Comparison of ENCODE assay signal across 15 cellular contexts in genomic region chr15:88484781-88485246, GRCh38. TPM values are rescaled to one million over a fixed set of nuclear protein-coding genes. Genes with fewer than 3 reads are reported as not detected.
DNase-seq lines count a peak whose midpoint lies in the region; ATAC-seq, FAIRE-seq and TF ChIP-seq lines count a peak whose summit lies in the region.
"Had no signal": no experiment of that assay in that cellular context is flagged by ENCODE, and none has a peak within 500 bp of the region (broad histone marks: within the 10 kb centered on the region; RNA-seq: fewer than 3 reads in every experiment).

No MANE protein-coding gene starts in this region.

- H3K9me3 ChIP-seq in HUES64 (ENCODE audit: insufficient read depth, low read depth, low read length) (no peaks in the 10 kb centered on the region), astrocyte (ENCODE audit: insufficient read depth, low read depth, low read length) (no peaks in the 10 kb centered on the region)
- H3K9me3 ChIP-seq: heart left ventricle had no signal

- H2AFZ ChIP-seq in astrocyte (ENCODE audit: low read depth, low read length), result no peak overlapping the region

- H3K27me3 ChIP-seq in HUES64 (ENCODE audit: insufficient read depth, low read length), result peaks cover 7% of the 10 kb centered on the region; the same call in 1 of the 2 replicates
- peaks cover 3% of the 10 kb centered on the region for H3K27me3 ChIP-seq in astrocyte (ENCODE audit: insufficient read depth, low read length)
- H3K27me3 ChIP-seq: heart left ventricle had no signal

- H3K27ac ChIP-seq in HUES64 (ENCODE audit: low read depth, low read length), result peak overlapping the region; percentile 48; the same call in 1 of the 2 replicates
- H3K27ac ChIP-seq in astrocyte (ENCODE audit: low read depth, low read length), result no peak overlapping the region
- H3K27ac ChIP-seq: heart left ventricle had no signal

- H3K36me3 ChIP-seq in HUES64 (ENCODE audit: insufficient read depth, low read length) (no peaks in the 10 kb centered on the region), astrocyte (ENCODE audit: insufficient read depth, low read length) (no peaks in the 10 kb centered on the region)

- H3K27ac Mint-ChIP-seq in astrocyte (ENCODE audit: unreplicated experiment), result no peak overlapping the region
- H3K27ac Mint-ChIP-seq in activated naive CD4-positive, alpha-beta T cell treated with anti-CD3 and anti-CD28 coated beads for 36 hours, result no peak overlapping the region
- H3K27ac Mint-ChIP-seq: activated B cell treated with CpG ODN at 0.5 μM for 24 hours; activated T-helper 1 cell treated with anti-CD3 and anti-CD28 coated beads, Interleukin-12 subunit alpha, Interleukin-12 subunit beta, Interleukin-2, Interleukin-4 antibody, amounts not matched to agents 30 ng/mL and 10 ng/mL and 1 ng/mL, durations not matched to agents 14 hours and 24 hours and 36 hours had no signal

- TF ChIP-seq CTCF in astrocyte (IDR thresholded peaks at IDR 0.05; ENCODE audit: insufficient read depth, low read depth, low read length), result no peak

- WGBS in HUES64, result 5% methylated on average over 7 of the region's 7 CpGs

- DNase-seq in AG08396 (ENCODE audit: low spot score) (peak; percentile 22), astrocyte (ENCODE audit: low read depth) (peak; percentile 21), iPS-NIHi7 (ENCODE audit: extremely low spot score) (peak; percentile 55), kidney tubule cell (ENCODE audit: low spot score) (no peak), KG1 (lab: John Stamatoyannopoulos, UW) (no peak)
- DNase-seq in activated naive CD4-positive, alpha-beta T cell treated with anti-CD3 and anti-CD28 coated beads for 36 hours, result no peak
- DNase-seq: activated B cell treated with CpG ODN at 0.5 μM for 24 hours; heart left ventricle; NCI-H1436 treated with DMSO at 0.1 percent for 48 hours; RPMI8226; stimulated activated CD8-positive, alpha-beta memory T cell treated with anti-CD3 and anti-CD28 coated beads, Interleukin-4, amount 100 ng/mL, for 48 hours had no signal

- no peak overlapping the region for H3K4me2 ChIP-seq in astrocyte (ENCODE audit: low read length)

- CTCF ChIA-PET in activated naive CD4-positive, alpha-beta T cell treated with anti-CD3 and anti-CD28 coated beads for 36 hours (lab: Charles Lee), result interaction anchor here (2.3 kb wide), 1 partner anchor 179 kb away, joined by 5 read pairs; no protein-coding TSS in a partner anchor

- no peak overlapping the region for H3K4me3 Mint-ChIP-seq in astrocyte (ENCODE audit: unreplicated experiment)
- no peak overlapping the region for H3K4me3 Mint-ChIP-seq in activated naive CD4-positive, alpha-beta T cell treated with anti-CD3 and anti-CD28 coated beads for 36 hours
- H3K4me3 Mint-ChIP-seq: activated B cell treated with CpG ODN at 0.5 μM for 24 hours; activated T-helper 1 cell treated with anti-CD3 and anti-CD28 coated beads, Interleukin-12 subunit alpha, Interleukin-12 subunit beta, Interleukin-2, Interleukin-4 antibody, amounts not matched to agents 30 ng/mL and 10 ng/mL and 1 ng/mL, durations not matched to agents 14 hours and 24 hours and 36 hours had no signal

- no peak for FAIRE-seq in astrocyte (lab: Jason Lieb, UNC)

- H4K20me1 ChIP-seq in astrocyte (ENCODE audit: insufficient read depth, low read length), result no peaks in the 10 kb centered on the region

- no peak for ATAC-seq in HG02571 (IDR thresholded peaks at IDR 0.05; ENCODE audit: unreplicated experiment)
- ATAC-seq: HCT116 had no signal

- H3K4me1 ChIP-seq in HUES64 (ENCODE audit: insufficient read depth, low read length), result peaks cover 25% of the 10 kb centered on the region
- no peaks in the 10 kb centered on the region for H3K4me1 ChIP-seq in astrocyte (ENCODE audit: insufficient read depth, low read length)

- H3K4me3 ChIP-seq in HUES64 (ENCODE audit: low read length) (no peak overlapping the region), astrocyte (ENCODE audit: insufficient read depth, low read depth, low read length) (no peak overlapping the region)
- H3K4me3 ChIP-seq: heart left ventricle had no signal

- H3K27me3 Mint-ChIP-seq in astrocyte (ENCODE audit: low read depth, unreplicated experiment), result peaks cover 7% of the 10 kb centered on the region
- no peaks in the 10 kb centered on the region for H3K27me3 Mint-ChIP-seq in activated naive CD4-positive, alpha-beta T cell treated with anti-CD3 and anti-CD28 coated beads for 36 hours (ENCODE audit: low read depth)
- H3K27me3 Mint-ChIP-seq: activated B cell treated with CpG ODN at 0.5 μM for 24 hours had no signal

- no peaks in the 10 kb centered on the region for H3K79me2 ChIP-seq in astrocyte (ENCODE audit: insufficient read depth, low read length)

- peaks cover 8% of the 10 kb centered on the region for H3K4me1 Mint-ChIP-seq in astrocyte (ENCODE audit: low read depth, unreplicated experiment)
- no peaks in the 10 kb centered on the region for H3K4me1 Mint-ChIP-seq in activated naive CD4-positive, alpha-beta T cell treated with anti-CD3 and anti-CD28 coated beads for 36 hours (ENCODE audit: low read depth)
- H3K4me1 Mint-ChIP-seq: activated B cell treated with CpG ODN at 0.5 μM for 24 hours had no signal

- intact Hi-C loops in activated naive CD4-positive, alpha-beta T cell treated with anti-CD3 and anti-CD28 coated beads for 36 hours (cut with micrococcal nuclease), result no loop called here

- no peak overlapping the region for H3K9ac ChIP-seq in HUES64 (ENCODE audit: low read depth, low read length)
- no peak overlapping the region for H3K9ac ChIP-seq in astrocyte (ENCODE audit: low read length)

- no peaks in the 10 kb centered on the region for H3K36me3 Mint-ChIP-seq in astrocyte (ENCODE audit: low read depth, unreplicated experiment)
- no peaks in the 10 kb centered on the region for H3K36me3 Mint-ChIP-seq in activated naive CD4-positive, alpha-beta T cell treated with anti-CD3 and anti-CD28 coated beads for 36 hours (ENCODE audit: low read depth)

- H3K9me3 Mint-ChIP-seq in astrocyte (ENCODE audit: unreplicated experiment), result no peaks in the 10 kb centered on the region
- H3K9me3 Mint-ChIP-seq in activated naive CD4-positive, alpha-beta T cell treated with anti-CD3 and anti-CD28 coated beads for 36 hours, result no peaks in the 10 kb centered on the region
- H3K9me3 Mint-ChIP-seq: activated B cell treated with CpG ODN at 0.5 μM for 24 hours; activated T-helper 1 cell treated with anti-CD3 and anti-CD28 coated beads, Interleukin-12 subunit alpha, Interleukin-12 subunit beta, Interleukin-2, Interleukin-4 antibody, amounts not matched to agents 30 ng/mL and 10 ng/mL and 1 ng/mL, durations not matched to agents 14 hours and 24 hours and 36 hours had no signal

RNA-seq across cellular contexts. Expression of gene MRPS11, which starts 17.3 kb away (rescaled TPM):
- polyA plus RNA-seq in HUES64 (2013, experiment 1 of 2), result 46.6 TPM
- polyA plus RNA-seq in HUES64 (2013, experiment 2 of 2), result 44.2 TPM
- 49.5 and 50.7 TPM in 2 replicates for total RNA-seq in astrocyte
- total RNA-seq in activated naive CD4-positive, alpha-beta T cell treated with anti-CD3 and anti-CD28 coated beads for 36 hours, result 10 to 100 TPM; 50.3 to 57.1 TPM

RNA-seq across cellular contexts. Expression of gene MRPL46, which starts 17.6 kb away (rescaled TPM):
- polyA plus RNA-seq in HUES64 (2013, experiment 1 of 2), result 31.7 TPM
- 28.8 TPM for polyA plus RNA-seq in HUES64 (2013, experiment 2 of 2)
- total RNA-seq in astrocyte, result 24.3 and 24.6 TPM in 2 replicates
- 10 to 100 TPM; 29.1 to 29.2 TPM for total RNA-seq in activated naive CD4-positive, alpha-beta T cell treated with anti-CD3 and anti-CD28 coated beads for 36 hours

Comparison
In these comparisons a context has a peak if more than half of its experiments do, and no peak if none do; other contexts are left out.
1. DNase-seq: peak in AG08396 (single experiment), astrocyte (single experiment) and iPS-NIHi7 (single experiment); none in activated naive CD4-positive, alpha-beta T cell treated with anti-CD3 and anti-CD28 coated beads for 36 hours (single experiment), kidney tubule cell (single experiment) and KG1 (single experiment).